Comparison of ENCODE assay signal across 9 cellular contexts in the genomic region with DNA sequence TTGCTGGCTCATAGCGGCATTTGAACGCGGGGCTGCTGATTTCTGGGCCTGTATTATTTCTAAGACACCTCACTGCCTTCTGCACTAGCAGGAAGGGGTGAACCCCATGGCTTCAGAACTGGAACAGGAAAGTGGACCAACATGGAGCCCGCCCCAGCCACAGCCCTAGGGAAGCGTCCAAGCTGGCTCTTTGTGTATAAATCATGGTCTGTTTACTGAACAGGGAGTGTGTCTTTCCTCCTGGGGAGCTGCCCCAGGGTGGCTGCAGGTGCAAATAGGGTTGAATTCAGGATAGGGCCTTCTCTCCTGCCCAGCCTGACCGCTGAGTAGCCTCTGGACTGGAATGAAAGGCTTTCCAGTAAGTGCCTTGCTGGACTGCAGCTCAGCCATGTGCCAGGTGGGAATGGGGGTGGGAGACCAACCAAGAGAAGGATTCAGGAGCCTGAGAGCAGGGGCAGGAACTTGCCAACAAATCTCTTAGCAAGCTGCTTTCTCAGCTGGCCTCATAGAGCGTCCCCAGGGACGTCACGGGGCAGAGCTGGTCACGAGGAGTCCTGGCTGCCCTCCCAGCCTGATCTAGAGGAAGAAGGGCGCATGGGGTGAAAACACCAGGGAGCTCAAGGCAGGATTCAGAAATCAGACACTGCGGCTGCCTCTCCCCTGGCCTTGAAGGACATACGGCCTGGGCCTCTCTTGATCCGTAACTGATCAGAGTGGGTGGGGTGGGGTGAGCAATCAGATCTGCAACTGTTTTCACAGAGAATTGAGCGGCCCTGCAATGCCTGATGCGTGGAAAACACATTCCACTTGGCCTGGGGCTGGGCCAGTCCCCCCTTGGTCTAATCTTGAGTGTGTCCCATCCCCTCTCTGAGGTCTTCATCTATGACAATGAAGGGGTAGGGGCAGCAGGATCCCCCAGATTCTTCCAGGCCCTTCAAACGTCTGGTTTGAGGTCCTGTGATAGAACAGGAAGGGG. TPM values are rescaled to one million over a fixed set of nuclear protein-coding genes. Genes with fewer than 3 reads are reported as not detected.
A peak's percentile ranks its signal among the peaks of the same experiment; 100 is the strongest.
DNase-seq lines count a peak whose midpoint lies in the region; TF ChIP-seq lines count a peak whose summit lies in the region.
"Had no signal": no experiment of that assay in that cellular context is flagged by ENCODE, and none has a peak within 500 bp of the region (broad histone marks: within the 10 kb centered on the region; RNA-seq: fewer than 3 reads in every experiment).

No MANE protein-coding gene starts in this region.

- peaks cover 13% of the 10 kb centered on the region for H3K4me1 Mint-ChIP-seq in glutamatergic neuron (ENCODE audit: low read depth, unreplicated experiment)
- H3K4me1 Mint-ChIP-seq: IgD-negative memory B cell had no signal

- H3K9ac ChIP-seq in smooth muscle cell (ENCODE audit: low read depth) = no peak overlapping the region

- TF ChIP-seq CTCF in Peyer's patch (IDR thresholded peaks at IDR 0.05) = no peak
- no peak for TF ChIP-seq CTCF in glutamatergic neuron (IDR thresholded peaks at IDR 0.05; ENCODE audit: partially characterized antibody, unreplicated experiment)
- TF ChIP-seq CTCF in prostate gland (IDR thresholded peaks at IDR 0.05) = no peak
- TF ChIP-seq CTCF in smooth muscle cell (IDR thresholded peaks at IDR 0.05; ENCODE audit: borderline replicate concordance, insufficient read depth, poor library complexity, severe bottlenecking) = no peak

- H4K20me1 ChIP-seq in smooth muscle cell (ENCODE audit: low read depth) = no peaks in the 10 kb centered on the region

- H3K9me3 Mint-ChIP-seq in glutamatergic neuron (ENCODE audit: unreplicated experiment) = peaks cover 4% of the 10 kb centered on the region

- WGBS in prostate gland = 48% methylated on average over 17 of the region's 17 CpGs
- WGBS in smooth muscle cell (ENCODE audit: low lambda C conversion rate) = 89% methylated on average over 17 of the region's 17 CpGs

- H3K27me3 ChIP-seq in Peyer's patch = no peaks in the 10 kb centered on the region
- H3K27me3 ChIP-seq in prostate gland (replicated peaks; ENCODE audit: insufficient read depth) = no peaks in the 10 kb centered on the region
- no peaks in the 10 kb centered on the region for H3K27me3 ChIP-seq in smooth muscle cell (ENCODE audit: low read depth)

- intact Hi-C loops in prostate gland (cut with DNase I) = loop anchor here (2.0 to 5.0 kb wide), 3 partner anchors 49 to 127 kb away; partner anchors contain the start of gene MAN1C1

- peak overlapping the region; percentile 61 to 91 (median 71) for H3K27ac ChIP-seq in Peyer's patch
- H3K27ac ChIP-seq in prostate gland = peak overlapping the region; percentile 71 to 82
- no peak overlapping the region for H3K27ac ChIP-seq in smooth muscle cell (ENCODE audit: low read depth)

- no peaks in the 10 kb centered on the region for H3K36me3 ChIP-seq in Peyer's patch
- H3K36me3 ChIP-seq in prostate gland = no peaks in the 10 kb centered on the region
- H3K36me3 ChIP-seq in smooth muscle cell (ENCODE audit: low read depth) = no peaks in the 10 kb centered on the region

- H3F3A ChIP-seq in smooth muscle cell (ENCODE audit: low read depth) = no peaks in the 10 kb centered on the region

- H3K27ac Mint-ChIP-seq in glutamatergic neuron (ENCODE audit: unreplicated experiment) = no peak overlapping the region
- H3K27ac Mint-ChIP-seq: IgD-negative memory B cell had no signal

- H3K36me3 Mint-ChIP-seq in glutamatergic neuron (ENCODE audit: unreplicated experiment) = no peaks in the 10 kb centered on the region
- H3K36me3 Mint-ChIP-seq: IgD-negative memory B cell had no signal

- H3K79me2 ChIP-seq in smooth muscle cell (ENCODE audit: low read depth) = no peaks in the 10 kb centered on the region

- peaks cover 0 to 3% (median 0%) of the 10 kb centered on the region in 4 donors for H3K9me3 ChIP-seq in Peyer's patch
- no peaks in the 10 kb centered on the region for H3K9me3 ChIP-seq in prostate gland
- H3K9me3 ChIP-seq in smooth muscle cell (replicated peaks; ENCODE audit: low read depth) = no peaks in the 10 kb centered on the region

- TF ChIP-seq POLR2A in Peyer's patch (IDR thresholded peaks at IDR 0.05) (no peak), prostate gland (IDR thresholded peaks at IDR 0.05) (no peak)

- peak; percentile 91 for DNase-seq in COR-L47 (lab: John Stamatoyannopoulos, UW)
- peak in 2 of 3 donors; percentile 26 to 83 for DNase-seq in Peyer's patch
- peak; percentile 54 for DNase-seq in glutamatergic neuron
- peak; percentile 65 for DNase-seq in prostate gland (ENCODE audit: low spot score)
- no peak for DNase-seq in LoVo (ENCODE audit: low spot score)
- no peak for DNase-seq in activated gamma-delta T cell treated with Interleukin-2 at 50 U/mL for 16 hours
- no peak for DNase-seq in smooth muscle cell (lab: John Stamatoyannopoulos, UW; ENCODE audit: unreplicated experiment)
- DNase-seq in T-helper 1 cell = no peak

- no peak overlapping the region for H3K4me3 Mint-ChIP-seq in glutamatergic neuron (ENCODE audit: unreplicated experiment)

- H3K4me1 ChIP-seq in Peyer's patch = peaks cover 0 to 14% (median 2%) of the 10 kb centered on the region in 4 donors
- peaks cover 20% of the 10 kb centered on the region for H3K4me1 ChIP-seq in prostate gland (replicated peaks)
- peaks cover 9% of the 10 kb centered on the region for H3K4me1 ChIP-seq in smooth muscle cell (ENCODE audit: low read depth)

- no peak overlapping the region for H2AFZ ChIP-seq in smooth muscle cell (ENCODE audit: low read depth)

- no peak overlapping the region for H3K4me2 ChIP-seq in smooth muscle cell

- no peak overlapping the region for H3K4me3 ChIP-seq in Peyer's patch
- no peak overlapping the region for H3K4me3 ChIP-seq in prostate gland
- H3K4me3 ChIP-seq in smooth muscle cell = no peak overlapping the region

- H3K27me3 Mint-ChIP-seq in glutamatergic neuron (ENCODE audit: unreplicated experiment) = peaks cover 9% of the 10 kb centered on the region

RNA-seq across cellular contexts. Expression of gene SELENON, which starts 56.5 kb away (rescaled TPM):
- total RNA-seq in Peyer's patch (10 to 100 TPM; 16.1 to 30.1 (median 22.0) TPM), glutamatergic neuron (ENCODE audit: unreplicated experiment) (79.8 TPM), prostate gland (10 to 100 TPM; 89.7 to 90.0 TPM), smooth muscle cell (26.6 and 32.6 TPM in 2 replicates)
- polyA plus RNA-seq in smooth muscle cell = 48.9 and 62.9 TPM in 2 replicates

Comparison
In these comparisons a context has a peak if more than half of its experiments do, and no peak if none do; other contexts are left out.
1. DNase-seq: peak in COR-L47 (single experiment), Peyer's patch (2 of 3), glutamatergic neuron (single experiment) and prostate gland (single experiment); none in LoVo (single experiment), activated gamma-delta T cell treated with Interleukin-2 at 50 U/mL for 16 hours (single experiment), smooth muscle cell (single experiment) and T-helper 1 cell (0 of 5).